In the genomic region with DNA sequence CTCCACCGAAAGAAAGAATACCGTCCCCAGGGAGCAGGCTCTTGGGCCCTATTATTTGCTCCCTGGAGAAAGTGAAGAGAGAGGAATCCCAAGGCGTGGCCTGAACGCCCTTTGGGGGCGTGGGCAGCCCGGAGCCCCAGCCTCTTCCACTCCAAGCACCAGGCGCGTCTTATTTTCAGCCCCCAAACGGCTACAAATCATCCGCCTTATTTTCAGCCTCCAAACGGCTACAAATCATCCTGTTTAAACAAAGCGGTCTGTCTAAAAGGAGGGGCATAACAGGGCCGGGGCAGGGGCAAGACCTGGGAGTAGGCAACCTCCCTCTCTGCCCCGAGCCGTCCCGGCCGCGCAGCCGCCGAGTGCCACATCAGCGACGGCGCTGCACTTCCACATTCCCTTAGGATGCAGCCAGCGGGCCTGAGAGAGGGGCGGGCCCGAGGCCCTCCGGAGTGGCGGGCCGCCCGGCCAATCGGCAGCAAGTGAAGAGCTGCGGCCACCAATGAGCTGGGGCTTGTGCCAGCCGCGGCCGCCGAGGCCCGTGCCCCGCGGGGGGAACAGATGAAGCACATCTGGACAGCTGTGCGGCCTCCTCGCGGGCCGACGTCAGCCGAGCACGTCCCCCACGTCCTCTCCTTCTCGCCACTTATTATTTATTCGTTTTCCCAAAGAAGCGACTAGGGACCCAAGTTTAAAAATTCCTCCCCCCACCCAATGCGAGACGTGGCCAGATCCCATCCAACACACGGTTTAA, we compare ENCODE assay signal across 8 cellular contexts.
DNase-seq lines count a peak whose midpoint lies in the region; ATAC-seq and TF ChIP-seq lines count a peak whose summit lies in the region.

A gene with protein sequence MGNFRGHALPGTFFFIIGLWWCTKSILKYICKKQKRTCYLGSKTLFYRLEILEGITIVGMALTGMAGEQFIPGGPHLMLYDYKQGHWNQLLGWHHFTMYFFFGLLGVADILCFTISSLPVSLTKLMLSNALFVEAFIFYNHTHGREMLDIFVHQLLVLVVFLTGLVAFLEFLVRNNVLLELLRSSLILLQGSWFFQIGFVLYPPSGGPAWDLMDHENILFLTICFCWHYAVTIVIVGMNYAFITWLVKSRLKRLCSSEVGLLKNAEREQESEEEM (plus strand): TSS at position 561 of the 751 bp plus-strand sequence. CDS start 62,593 bp downstream, outside the sequence.

- peak; percentile 97 for ATAC-seq in GM21360 (IDR thresholded peaks at IDR 0.05; ENCODE audit: unreplicated experiment)

- peak within 1 kb of the TSS; percentile 58 for H3K4me3 ChIP-seq in epithelial cell of esophagus (ENCODE audit: low read length)

- DNase-seq in COLO668 (lab: John Stamatoyannopoulos, UW; ENCODE audit: unreplicated experiment) (peak; percentile 92), HS-5 (ENCODE audit: low read depth) (peak; percentile 86), NOMO-1 treated with DMSO at 0.1 percent for 48 hours (lab: John Stamatoyannopoulos, UW; ENCODE audit: unreplicated experiment) (peak; percentile 66), activated T-cell treated with anti-CD3 and anti-CD28 coated beads for 1 hour (ENCODE audit: low read depth) (peak; percentile 65), epithelial cell of esophagus (ENCODE audit: low read depth) (peak; percentile 95), middle frontal gyrus (ENCODE audit: extremely low spot score, low spot score) (peak; percentile 88)
- peak; percentile 66 to 80 for DNase-seq in stimulated activated CD8-positive, alpha-beta memory T cell treated with anti-CD3 and anti-CD28 coated beads, Interleukin-15, amount 100 ng/mL, for 48 hours (ENCODE audit: low read depth in 2 of 2)

- no peak for TF ChIP-seq CTCF in epithelial cell of esophagus (IDR thresholded peaks at IDR 0.05; ENCODE audit: insufficient read depth, low read depth, low read length, missing control alignments)

Comparison
In these comparisons a context has a peak if more than half of its experiments do, and no peak if none do; other contexts are left out.
1. Peak in every context shown above with its lines: DNase-seq, ATAC-seq and H3K4me3 ChIP-seq.